11 cellular contexts compared by ENCODE assay signal in genomic region chr20:12358006-12358654, GRCh38.
A peak's percentile ranks its signal among the peaks of the same experiment; 100 is the strongest.
DNase-seq lines count a peak whose midpoint lies in the region; ATAC-seq and TF ChIP-seq lines count a peak whose summit lies in the region.
"Had no signal": no experiment of that assay in that cellular context is flagged by ENCODE, and none has a peak within 500 bp of the region (broad histone marks: within the 10 kb centered on the region; RNA-seq: fewer than 3 reads in every experiment).

No MANE protein-coding gene starts in this region.

- no peaks in the 10 kb centered on the region for H3K36me3 ChIP-seq in DOHH2 (ENCODE audit: control insufficient read depth, low read length)
- H3K36me3 ChIP-seq in kidney epithelial cell (ENCODE audit: control insufficient read depth, insufficient read depth, low read length), result no peaks in the 10 kb centered on the region
- H3K36me3 ChIP-seq in tibial nerve, result no peaks in the 10 kb centered on the region
- H3K36me3 ChIP-seq: SJSA1 had no signal

- no peak overlapping the region for H3K4me3 ChIP-seq in DOHH2 (ENCODE audit: low read length)
- H3K4me3 ChIP-seq in kidney epithelial cell (ENCODE audit: low read depth, low read length), result no peak overlapping the region
- no peak overlapping the region for H3K4me3 ChIP-seq in tibial nerve
- H3K4me3 ChIP-seq: SJSA1 had no signal

- H4K20me1 ChIP-seq in DOHH2 (ENCODE audit: control insufficient read depth, insufficient read depth, low read depth, low read length), result no peaks in the 10 kb centered on the region

- no peak overlapping the region for H3K27ac ChIP-seq in DOHH2 (ENCODE audit: low read depth, low read length)
- no peak overlapping the region for H3K27ac ChIP-seq in tibial nerve
- H3K27ac ChIP-seq: SJSA1 had no signal

- ATAC-seq in GM21737 (IDR thresholded peaks at IDR 0.05; ENCODE audit: unreplicated experiment), result no peak
- ATAC-seq in GM21528 (IDR thresholded peaks at IDR 0.05; ENCODE audit: low FRiP score, unreplicated experiment), result no peak
- no peak for ATAC-seq in HG02642 (IDR thresholded peaks at IDR 0.05; ENCODE audit: poor library complexity, unreplicated experiment)

- no peaks in the 10 kb centered on the region for H3K79me2 ChIP-seq in DOHH2 (ENCODE audit: control insufficient read depth, low read length)

- TF ChIP-seq CTCF in DOHH2 (IDR thresholded peaks at IDR 0.05; ENCODE audit: low read depth, low read length, poor library complexity, severe bottlenecking) (peak; percentile 8), kidney epithelial cell (IDR thresholded peaks at IDR 0.05; ENCODE audit: insufficient read depth, low read length, poor library complexity, severe bottlenecking) (peak; percentile 14), tibial nerve (IDR thresholded peaks at IDR 0.05) (no peak)

- no peak for TF ChIP-seq EP300 in tibial nerve (IDR thresholded peaks at IDR 0.05)

- no peak for TF ChIP-seq POLR2A in tibial nerve (IDR thresholded peaks at IDR 0.05)

- H3K9me3 ChIP-seq in DOHH2 (ENCODE audit: control insufficient read depth, insufficient read depth, low read length) (peaks cover 3% of the 10 kb centered on the region; the same call in 1 of the 2 replicates), tibial nerve (no peaks in the 10 kb centered on the region)

- H3K4me1 ChIP-seq in DOHH2 (ENCODE audit: control insufficient read depth, low read length) (no peaks in the 10 kb centered on the region), tibial nerve (no peaks in the 10 kb centered on the region)
- H3K4me1 ChIP-seq: SJSA1 had no signal

- H3K9me2 ChIP-seq in DOHH2 (replicated peaks; ENCODE audit: control insufficient read depth, low read length), result no peaks in the 10 kb centered on the region

- WGBS in tibial nerve, 2 donors, result 78 to 85% methylated on average over 4 of the region's 4 CpGs

- H3F3A ChIP-seq in DOHH2 (ENCODE audit: control insufficient read depth, insufficient read depth), result no peaks in the 10 kb centered on the region

- DNase-seq in M059J (ENCODE audit: low read depth) (peak; percentile 28), T47D (ENCODE audit: low read depth in 1 of 2, low spot score in 1 of 2) (peak; percentile 3 to 34), kidney epithelial cell (ENCODE audit: low read depth) (no peak), tibial nerve (ENCODE audit: low spot score in 2 of 2) (no peak)
- DNase-seq: activated CD4-positive, alpha-beta memory T cell treated with anti-CD3 and anti-CD28 coated beads, Interleukin-2, amount 10 ng/mL, durations not matched to agents 7 days and 5 days; NCI-H1436 had no signal

- H3K27me3 ChIP-seq in DOHH2 (ENCODE audit: control insufficient read depth, low read length), result no peaks in the 10 kb centered on the region
- no peaks in the 10 kb centered on the region for H3K27me3 ChIP-seq in kidney epithelial cell (ENCODE audit: control insufficient read depth, insufficient read depth, low read length)
- no peaks in the 10 kb centered on the region for H3K27me3 ChIP-seq in tibial nerve
- H3K27me3 ChIP-seq: SJSA1 had no signal

- in situ Hi-C loops in T47D (cut with HindIII; ENCODE audit: low pct_unique_long_range_greater_than_20kb, low sequenced_read_pairs), result no loop called here

- no peak overlapping the region for H3K4me2 ChIP-seq in DOHH2 (ENCODE audit: low read length)

Comparison
In these comparisons a context has a peak if more than half of its experiments do, and no peak if none do; other contexts are left out.
1. CTCF ChIP-seq: peak in DOHH2 (single experiment) and kidney epithelial cell (single experiment); none in tibial nerve (0 of 5).
2. DNase-seq: peak in M059J (single experiment) and T47D (2 of 2); none in kidney epithelial cell (single experiment) and tibial nerve (0 of 2).